ENCODE assay signal across 35 cellular contexts in the genomic region with DNA sequence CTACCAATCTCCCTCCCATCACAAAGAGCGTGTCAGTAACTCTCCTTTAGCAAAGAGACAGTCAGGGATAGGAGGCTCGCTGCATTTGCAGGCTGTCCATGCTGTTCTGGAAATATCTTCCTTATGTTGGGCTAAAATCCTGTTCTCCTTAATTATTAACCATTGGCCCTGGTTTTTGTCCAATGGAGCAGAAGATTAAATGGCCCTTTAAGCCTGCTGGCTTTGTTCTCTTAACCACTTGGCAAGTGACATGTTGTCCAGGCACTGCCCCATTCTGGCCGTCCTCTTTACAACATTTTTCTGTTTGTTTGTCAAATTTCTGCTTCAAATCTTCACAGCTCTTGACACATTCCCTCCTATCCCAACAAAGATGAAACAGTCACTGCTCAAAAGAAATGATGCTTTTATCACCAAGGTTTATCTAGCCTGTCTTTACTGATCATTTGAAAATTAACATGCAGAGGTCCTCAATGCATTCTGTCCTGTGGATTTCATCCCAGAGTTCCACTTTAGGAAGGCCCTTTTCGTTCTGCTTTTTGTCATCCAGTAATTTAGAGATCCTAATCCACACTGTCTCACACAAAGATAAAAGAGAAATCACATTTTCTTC.
A peak's percentile ranks its signal among the peaks of the same experiment; 100 is the strongest.
DNase-seq lines count a peak whose midpoint lies in the region; ATAC-seq and TF ChIP-seq lines count a peak whose summit lies in the region.
"Had no signal": no experiment of that assay in that cellular context is flagged by ENCODE, and none has a peak within 500 bp of the region (broad histone marks: within the 10 kb centered on the region; RNA-seq: fewer than 3 reads in every experiment).

No MANE protein-coding gene starts in this region.

- H3K79me2 ChIP-seq in mammary epithelial cell (ENCODE audit: insufficient read depth, low read length): no peaks in the 10 kb centered on the region

- BruUV-seq in mammary epithelial cell (replicated peaks; lab: Mats Ljungman, UMichigan): no TSS peak

- H3K9me3 ChIP-seq in mammary epithelial cell (replicated peaks; ENCODE audit: insufficient read depth, low read length): no peaks in the 10 kb centered on the region
- H3K9me3 ChIP-seq: BLaER1 treated with 17β-estradiol and CSF1 and Interleukin-3, amounts not matched to agents 10 nM and 100 nM; heart left ventricle; ovary; stomach; tibial artery had no signal

- in situ Hi-C loops in mammary epithelial cell (cut with MboI; ENCODE audit: low sequenced_read_pairs in 2 of 2): no loop called here

- dilution Hi-C loops in mammary epithelial cell (cut with HindIII; ENCODE audit: low sequenced_read_pairs): no loop called here

- no peak overlapping the region for H3K4me3 ChIP-seq in mammary epithelial cell (replicated peaks in 1 of 3; ENCODE audit: insufficient read depth in 1 of 3, low read depth in 2 of 3, low read length in 3 of 3)
- H3K4me3 ChIP-seq: BLaER1 treated with 17β-estradiol and CSF1 and Interleukin-3, amounts not matched to agents 10 nM and 100 nM; heart left ventricle; lung; ovary; stomach; tibial artery had no signal

- H3K27me3 ChIP-seq in mammary epithelial cell (ENCODE audit: insufficient read depth, low read length): no peaks in the 10 kb centered on the region
- H3K27me3 ChIP-seq: BLaER1 treated with 17β-estradiol and CSF1 and Interleukin-3, amounts not matched to agents 10 nM and 100 nM; heart left ventricle; ovary; stomach; tibial artery had no signal

- no peak overlapping the region for H2AFZ ChIP-seq in mammary epithelial cell (ENCODE audit: low read depth, low read length)

- ATAC-seq in left lobe of liver: peak; percentile 94
- ATAC-seq in GM21423 (IDR thresholded peaks at IDR 0.05; ENCODE audit: unreplicated experiment): no peak
- ATAC-seq in HG03521 (IDR thresholded peaks at IDR 0.05; ENCODE audit: unreplicated experiment): no peak
- ATAC-seq: activated CD4-positive, CD25-positive, alpha-beta regulatory T cell treated with anti-CD3 and anti-CD28 coated beads, Interleukin-2, amount 50 U/mL, for 24 hours; activated CD8-positive, alpha-beta memory T cell treated with anti-CD3 and anti-CD28 coated beads, Interleukin-2, amount 10 ng/mL, durations not matched to agents 7 days and 5 days; heart left ventricle; sciatic nerve had no signal

- no peaks in the 10 kb centered on the region for H4K20me1 ChIP-seq in mammary epithelial cell (ENCODE audit: insufficient read depth, low read length)
- H4K20me1 ChIP-seq: BLaER1 treated with 17β-estradiol and CSF1 and Interleukin-3, amounts not matched to agents 10 nM and 100 nM had no signal

- H3K4me1 ChIP-seq in mammary epithelial cell (ENCODE audit: insufficient read depth, low read length): no peaks in the 10 kb centered on the region
- H3K4me1 ChIP-seq: BLaER1 treated with 17β-estradiol and CSF1 and Interleukin-3, amounts not matched to agents 10 nM and 100 nM; tibial artery had no signal

- H3K27ac ChIP-seq in caudate nucleus (ENCODE audit: low read depth, low read length): peak overlapping the region; percentile 60
- H3K27ac ChIP-seq in mammary epithelial cell (ENCODE audit: insufficient read depth, low read depth, low read length): no peak overlapping the region
- H3K27ac ChIP-seq: BLaER1 treated with 17β-estradiol and CSF1 and Interleukin-3, amounts not matched to agents 10 nM and 100 nM; ovary; tibial artery had no signal

- no peak for TF ChIP-seq CTCF in mammary epithelial cell (conservative IDR thresholded peaks at IDR 0.05 in 1 of 2, IDR thresholded peaks at IDR 0.05 in 1 of 2; ENCODE audit: extremely low read depth in 1 of 2, insufficient read depth in 1 of 2, low read depth in 1 of 2, low read length in 2 of 2)

- H3K4me2 ChIP-seq in mammary epithelial cell (ENCODE audit: insufficient read depth, low read depth, low read length): no peak overlapping the region
- H3K4me2 ChIP-seq: BLaER1 treated with 17β-estradiol and CSF1 and Interleukin-3, amounts not matched to agents 10 nM and 100 nM had no signal

- H3K9ac ChIP-seq in mammary epithelial cell (ENCODE audit: insufficient read depth, low read length): no peak overlapping the region
- H3K9ac ChIP-seq: BLaER1 treated with 17β-estradiol and CSF1 and Interleukin-3, amounts not matched to agents 10 nM and 100 nM had no signal

- no peaks in the 10 kb centered on the region for H3K36me3 ChIP-seq in mammary epithelial cell (ENCODE audit: insufficient read depth, low read length)
- H3K36me3 ChIP-seq: BLaER1 treated with 17β-estradiol and CSF1 and Interleukin-3, amounts not matched to agents 10 nM and 100 nM; heart left ventricle; ovary; stomach had no signal

- 51% methylated on average over 4 of the region's 4 CpGs for WGBS in mammary epithelial cell (ENCODE audit: low coverage, missing lambda C conversion rate)

- DNase-seq in SK-N-DZ (ENCODE audit: low spot score): peak; percentile 99
- peak in 4 of 61 donors; percentile 2 to 26 (median 7) for DNase-seq in caudate nucleus (lab: John Stamatoyannopoulos, UW)
- DNase-seq in left lobe of liver (ENCODE audit: low spot score): peak; percentile 47
- peak; percentile 29 for DNase-seq in superior temporal gyrus (ENCODE audit: extremely low spot score)
- no peak for DNase-seq in posterior cingulate gyrus
- no peak for DNase-seq in mammary epithelial cell
- DNase-seq: activated CD4-positive, alpha-beta T cell treated with anti-CD3 and anti-CD28 coated beads, Interleukin-2, amount 50 U/mL, for 4 hours; activated CD8-positive, alpha-beta memory T cell treated with anti-CD3 and anti-CD28 coated beads, Interleukin-2, amount 10 ng/mL, durations not matched to agents 7 days and 5 days; activated gamma-delta T cell treated with Interleukin-2 at 50 U/mL for 16 hours; activated T-cell treated with anti-CD3 and anti-CD28 coated beads, Interleukin-2, amount 50 U/mL, for 48 hours; central memory CD4-positive, alpha-beta T cell; dermis blood vessel endothelial cell; DMS79; endodermal cell; foreskin fibroblast; GF-D8; heart left ventricle; kidney; NCI-H1092; NCI-H1694 treated with DMSO at 0.1 percent for 48 hours; NCI-H524; nephron progenitor cell; NK-92 treated with Interleukin-12 subunit alpha and Interleukin-12 subunit beta, amount 100 ng/mL, for 24 hours; ovary; stimulated activated CD4-positive, alpha-beta T cell treated with anti-CD3 and anti-CD28 coated beads, Interleukin-12 subunit alpha, Interleukin-12 subunit beta, amount 100 ng/mL, for 4 hours; stimulated activated CD4-positive, alpha-beta T cell treated with anti-CD3 and anti-CD28 coated beads, Interleukin-4, amount 100 ng/mL, for 1 hour; stomach; T-helper 2 cell; tibial artery had no signal

- CTCF ChIA-PET in mammary epithelial cell (lab: Charles Lee; ENCODE audit: low non-redundant PET): no interaction called here

- intact Hi-C loops in posterior cingulate gyrus (cut with DNase I) (no loop called here), mammary epithelial cell (cut with micrococcal nuclease) (no loop called here)

Comparison
In these comparisons a context has a peak if more than half of its experiments do, and no peak if none do; other contexts are left out.
1. DNase-seq: peak in SK-N-DZ (single experiment), left lobe of liver (single experiment) and superior temporal gyrus (single experiment); none in posterior cingulate gyrus (0 of 10) and mammary epithelial cell (single experiment).